Comparison of ENCODE assay signal across 8 cellular contexts in genomic region chr5:131163315-131164119, GRCh38. TPM values are rescaled to one million over a fixed set of nuclear protein-coding genes. Genes with fewer than 3 reads are reported as not detected.
DNase-seq lines count a peak whose midpoint lies in the region; TF ChIP-seq lines count a peak whose summit lies in the region.

No MANE protein-coding gene starts in this region.

- CTCF ChIA-PET in Caco-2 (lab: Charles Lee) (interaction anchor here (0.6 kb wide), 1 partner anchor 15 kb away, joined by 6 read pairs; no protein-coding TSS in a partner anchor), HEK293T (lab: Yijun Ruan, JAX) (interaction anchor here (0.7 kb wide), 1 partner anchor 193 kb away, joined by 3 read pairs; no protein-coding TSS in a partner anchor)

- H3K36me3 ChIP-seq in Caco-2 (ENCODE audit: control insufficient read depth, insufficient read depth, low read length): peaks cover 1% of the 10 kb centered on the region; the same call in 1 of the 2 replicates
- H3K36me3 ChIP-seq in stomach smooth muscle (ENCODE audit: control insufficient read depth in 2 of 2, insufficient read depth in 2 of 2, low read length in 2 of 2): peaks cover 11 to 29% of the 10 kb centered on the region in 2 donors

- no peaks in the 10 kb centered on the region for H3K9me3 ChIP-seq in Caco-2
- H3K9me3 ChIP-seq in stomach smooth muscle (ENCODE audit: control insufficient read depth in 2 of 2, low read length in 2 of 2): no peaks in the 10 kb centered on the region

- H3K4me3 ChIP-seq in Caco-2 (ENCODE audit: low read depth, low read length): peak overlapping the region; percentile 100
- peak overlapping the region; percentile 87 for H3K4me3 ChIP-seq in Jurkat, Clone E6-1 (ENCODE audit: low read length)
- peak overlapping the region; percentile 59 to 91 for H3K4me3 ChIP-seq in stomach smooth muscle (ENCODE audit: low read length in 2 of 2)

- peak overlapping the region; percentile 48 to 76 for H3K9ac ChIP-seq in stomach smooth muscle (ENCODE audit: low read length in 2 of 2)

- peak in 1 of 2 experiments; percentile 27 for DNase-seq in Caco-2
- DNase-seq in Jurkat, Clone E6-1 (ENCODE audit: low read depth, low spot score): peak; percentile 42
- DNase-seq in activated naive CD8-positive, alpha-beta T cell treated with anti-CD3 and anti-CD28 coated beads for 36 hours: no peak
- peak; percentile 32 for DNase-seq in inferior parietal cortex (ENCODE audit: extremely low spot score)
- no peak for DNase-seq in stimulated activated CD4-positive, alpha-beta T cell treated with anti-CD3 and anti-CD28 coated beads, Interleukin-15, amount 100 ng/mL, for 24 hours
- DNase-seq in SHP77 treated with DMSO at 0.1 percent for 48 hours (lab: John Stamatoyannopoulos, UW): no peak
- DNase-seq in HEK293T (ENCODE audit: extremely low spot score): no peak

- H3K9me3 Mint-ChIP-seq in Caco-2 (ENCODE audit: unreplicated experiment): no peaks in the 10 kb centered on the region
- H3K9me3 Mint-ChIP-seq in activated naive CD8-positive, alpha-beta T cell treated with anti-CD3 and anti-CD28 coated beads for 36 hours: no peaks in the 10 kb centered on the region

- H3K27me3 Mint-ChIP-seq in Caco-2 (ENCODE audit: insufficient read depth, unreplicated experiment): no peaks in the 10 kb centered on the region
- H3K27me3 Mint-ChIP-seq in activated naive CD8-positive, alpha-beta T cell treated with anti-CD3 and anti-CD28 coated beads for 36 hours: no peaks in the 10 kb centered on the region

- POLR2A ChIA-PET in Caco-2 (lab: Charles Lee): no interaction called here
- POLR2A ChIA-PET in HEK293T (lab: Yijun Ruan, JAX): interaction anchor here (0.8 kb wide), 1 partner anchor 103 kb away, joined by 4 read pairs; no protein-coding TSS in a partner anchor

- no peak for TF ChIP-seq CTCF in Caco-2 (IDR thresholded peaks at IDR 0.05; ENCODE audit: insufficient read depth in 1 of 2, low read depth in 1 of 2, low read length in 1 of 2, severe bottlenecking in 1 of 2, unreplicated experiment in 1 of 2)

- BruUV-seq in Caco-2 (replicated peaks; lab: Mats Ljungman, UMichigan): TSS peak; percentile 50

- peaks cover 14% of the 10 kb centered on the region for H3K4me1 Mint-ChIP-seq in Caco-2 (ENCODE audit: low read depth, unreplicated experiment)
- H3K4me1 Mint-ChIP-seq in activated naive CD8-positive, alpha-beta T cell treated with anti-CD3 and anti-CD28 coated beads for 36 hours: peaks cover 45% of the 10 kb centered on the region

- H3K4me3 Mint-ChIP-seq in Caco-2 (ENCODE audit: unreplicated experiment): peak overlapping the region; percentile 70
- peak overlapping the region; percentile 89 for H3K4me3 Mint-ChIP-seq in activated naive CD8-positive, alpha-beta T cell treated with anti-CD3 and anti-CD28 coated beads for 36 hours

- H3K36me3 Mint-ChIP-seq in Caco-2 (ENCODE audit: insufficient read depth, unreplicated experiment): peaks cover 61% of the 10 kb centered on the region
- peaks cover 52% of the 10 kb centered on the region for H3K36me3 Mint-ChIP-seq in activated naive CD8-positive, alpha-beta T cell treated with anti-CD3 and anti-CD28 coated beads for 36 hours

- H3K27me3 ChIP-seq in Caco-2 (replicated peaks; ENCODE audit: control insufficient read depth, insufficient read depth, low read length): no peaks in the 10 kb centered on the region
- H3K27me3 ChIP-seq in stomach smooth muscle (ENCODE audit: control insufficient read depth in 1 of 2, insufficient read depth in 2 of 2, low read length in 2 of 2): no peaks in the 10 kb centered on the region

- intact Hi-C loops in Caco-2 (cut with micrococcal nuclease; ENCODE audit: unreplicated experiment): no loop called here

- peaks cover 9% of the 10 kb centered on the region for H3K4me1 ChIP-seq in Caco-2
- H3K4me1 ChIP-seq in stomach smooth muscle (ENCODE audit: control insufficient read depth, insufficient read depth, low read length): peaks cover 5% of the 10 kb centered on the region

- peak overlapping the region; percentile 26 for H3K27ac Mint-ChIP-seq in Caco-2 (ENCODE audit: unreplicated experiment)
- peak overlapping the region; percentile 97 for H3K27ac Mint-ChIP-seq in activated naive CD8-positive, alpha-beta T cell treated with anti-CD3 and anti-CD28 coated beads for 36 hours

- no peak overlapping the region for H3K27ac ChIP-seq in stomach smooth muscle (ENCODE audit: low read length)

TF ChIP-seq in HEK293T, 16 proteins besides CTCF, POLR2A, EP300 and RAD21:
- no peak for TF ChIP-seq L3MBTL2 (conservative IDR thresholded peaks at IDR 0.05)

RNA-seq across cellular contexts. Expression of gene HINT1, which starts 1.5 kb away (rescaled TPM):
- 228 and 243 TPM in 2 replicates for total RNA-seq in Caco-2 (2022)
- polyA plus RNA-seq in Jurkat, Clone E6-1 (2012; ENCODE audit: insufficient read depth, insufficient read length): 717 TPM
- total RNA-seq in activated naive CD8-positive, alpha-beta T cell treated with anti-CD3 and anti-CD28 coated beads for 36 hours: 100 to 1,000 TPM; 324 to 356 TPM

RNA-seq across cellular contexts. Expression of gene LYRM7, which starts 7.2 kb away (rescaled TPM):
- total RNA-seq in Caco-2 (2022): 13.7 and 14.9 TPM in 2 replicates
- polyA plus RNA-seq in Jurkat, Clone E6-1 (2012; ENCODE audit: insufficient read depth, insufficient read length): 23.0 TPM
- 10 to 100 TPM; 26.2 to 28.5 TPM for total RNA-seq in activated naive CD8-positive, alpha-beta T cell treated with anti-CD3 and anti-CD28 coated beads for 36 hours

Comparison
In these comparisons a context has a peak if more than half of its experiments do, and no peak if none do; other contexts are left out.
1. DNase-seq: peak in Jurkat, Clone E6-1 (single experiment) and inferior parietal cortex (single experiment); none in activated naive CD8-positive, alpha-beta T cell treated with anti-CD3 and anti-CD28 coated beads for 36 hours (single experiment), stimulated activated CD4-positive, alpha-beta T cell treated with anti-CD3 and anti-CD28 coated beads, Interleukin-15, amount 100 ng/mL, for 24 hours (single experiment), SHP77 treated with DMSO at 0.1 percent for 48 hours (single experiment) and HEK293T (single experiment).
2. Peak in every context shown above with its lines, with median percentiles within 50 percentile points of each other: H3K4me3 ChIP-seq.